12 cellular contexts compared by ENCODE assay signal in genomic region chr2:19574788-19575260, GRCh38.
DNase-seq lines count a peak whose midpoint lies in the region; ATAC-seq, FAIRE-seq and TF ChIP-seq lines count a peak whose summit lies in the region.
"Had no signal": no experiment of that assay in that cellular context is flagged by ENCODE, and none has a peak within 500 bp of the region (broad histone marks: within the 10 kb centered on the region; RNA-seq: fewer than 3 reads in every experiment).

No MANE protein-coding gene starts in this region.

- H4K20me1 ChIP-seq in endothelial cell of umbilical vein (replicated peaks; ENCODE audit: control insufficient read depth, extremely low read depth, insufficient read depth, low read length), result no peaks in the 10 kb centered on the region

- no peak overlapping the region for H2AFZ ChIP-seq in endothelial cell of umbilical vein (ENCODE audit: low read depth, low read length)

- H3K4me3 ChIP-seq in AG09309 (ENCODE audit: control insufficient read depth, low read depth, low read length) (no peak overlapping the region), endothelial cell of umbilical vein (replicated peaks in 1 of 3; ENCODE audit: insufficient read depth in 1 of 3, low read depth in 1 of 3, low read length in 3 of 3) (no peak overlapping the region), mucosa of descending colon (no peak overlapping the region)
- no peak overlapping the region for H3K4me3 ChIP-seq in CD8-positive, alpha-beta T cell (ENCODE audit: low read depth, low read length)

- CTCF ChIA-PET in endothelial cell of umbilical vein (lab: Charles Lee), result no interaction called here
- CTCF ChIA-PET in CD8-positive, alpha-beta T cell (lab: Charles Lee), result no interaction called here

- H3K36me3 ChIP-seq in endothelial cell of umbilical vein (ENCODE audit: control insufficient read depth in 2 of 2, extremely low read depth in 1 of 2, insufficient read depth in 2 of 2, low read length in 2 of 2) (no peaks in the 10 kb centered on the region), mucosa of descending colon (ENCODE audit: low read depth) (no peaks in the 10 kb centered on the region)
- no peaks in the 10 kb centered on the region for H3K36me3 ChIP-seq in CD8-positive, alpha-beta T cell (ENCODE audit: insufficient read depth, low read length)
- H3K36me3 ChIP-seq: neutrophil had no signal

- BruUV-seq in endothelial cell of umbilical vein (replicated peaks; lab: Mats Ljungman, UMichigan), result no TSS peak

- no peak overlapping the region for H3K9ac ChIP-seq in endothelial cell of umbilical vein (replicated peaks; ENCODE audit: extremely low read depth, insufficient read depth, low read length)

- POLR2A ChIA-PET in endothelial cell of umbilical vein (lab: Charles Lee), result no interaction called here
- POLR2A ChIA-PET in CD8-positive, alpha-beta T cell (lab: Charles Lee), result no interaction called here

- peaks cover 6% of the 10 kb centered on the region for H3K4me1 ChIP-seq in endothelial cell of umbilical vein (ENCODE audit: control insufficient read depth, extremely low read depth, insufficient read depth, low read length)
- H3K4me1 ChIP-seq in mucosa of descending colon (ENCODE audit: low read depth), result peaks cover 9% of the 10 kb centered on the region
- H3K4me1 ChIP-seq in CD8-positive, alpha-beta T cell (ENCODE audit: insufficient read depth, low read length), result no peaks in the 10 kb centered on the region

- no peak overlapping the region for H3K4me3 Mint-ChIP-seq in CD8-positive, alpha-beta T cell
- H3K4me3 Mint-ChIP-seq: activated T-helper 17 cell treated with anti-CD3 and anti-CD28 coated beads, Interleukin-2, amount 50 U/mL, for 72 hours; CD4-positive, alpha-beta T cell had no signal

- H3K9me1 ChIP-seq in endothelial cell of umbilical vein (replicated peaks; ENCODE audit: control insufficient read depth, extremely low read depth, insufficient read depth, low read length), result no peaks in the 10 kb centered on the region

- no peak overlapping the region for H3K4me2 ChIP-seq in endothelial cell of umbilical vein (ENCODE audit: insufficient read depth, low read length)

- H3K9me3 Mint-ChIP-seq in CD8-positive, alpha-beta T cell, result no peaks in the 10 kb centered on the region
- H3K9me3 Mint-ChIP-seq: activated T-helper 17 cell treated with anti-CD3 and anti-CD28 coated beads, Interleukin-2, amount 50 U/mL, for 72 hours; CD4-positive, alpha-beta T cell had no signal

- no peaks in the 10 kb centered on the region for H3K36me3 Mint-ChIP-seq in CD8-positive, alpha-beta T cell

- H3K27me3 ChIP-seq in endothelial cell of umbilical vein (ENCODE audit: control insufficient read depth in 2 of 2, insufficient read depth in 2 of 2, low read length in 2 of 2), result no peaks in the 10 kb centered on the region
- no peaks in the 10 kb centered on the region for H3K27me3 ChIP-seq in CD8-positive, alpha-beta T cell (ENCODE audit: insufficient read depth, low read length)
- H3K27me3 ChIP-seq: neutrophil had no signal

- no peak for TF ChIP-seq POLR2A in endothelial cell of umbilical vein (IDR thresholded peaks at IDR 0.05; ENCODE audit: low read depth, low read length)

- no peaks in the 10 kb centered on the region for H3K9me3 ChIP-seq in endothelial cell of umbilical vein (replicated peaks; ENCODE audit: control insufficient read depth, insufficient read depth, low read length)
- no peaks in the 10 kb centered on the region for H3K9me3 ChIP-seq in mucosa of descending colon
- H3K9me3 ChIP-seq in CD8-positive, alpha-beta T cell (ENCODE audit: low read length), result no peaks in the 10 kb centered on the region
- H3K9me3 ChIP-seq: neutrophil had no signal

- no peak for FAIRE-seq in endothelial cell of umbilical vein (lab: Jason Lieb, UNC)

- ATAC-seq in mucosa of descending colon, result peak; percentile 82
- no peak for ATAC-seq in CD8-positive, alpha-beta T cell
- ATAC-seq in GM21447 (IDR thresholded peaks at IDR 0.05; ENCODE audit: unreplicated experiment), result no peak
- ATAC-seq: activated T-helper 17 cell treated with anti-CD3 and anti-CD28 coated beads, Interleukin-2, amount 50 U/mL, for 72 hours had no signal

- H3K27ac Mint-ChIP-seq in CD8-positive, alpha-beta T cell, result no peak overlapping the region
- H3K27ac Mint-ChIP-seq: activated T-helper 17 cell treated with anti-CD3 and anti-CD28 coated beads, Interleukin-2, amount 50 U/mL, for 72 hours; CD4-positive, alpha-beta T cell had no signal

- TF ChIP-seq CTCF in AG09309 (IDR thresholded peaks at IDR 0.05; ENCODE audit: control insufficient read depth, insufficient read depth, low read depth, low read length, missing control alignments) (no peak), endothelial cell of umbilical vein (IDR thresholded peaks at IDR 0.05; ENCODE audit: extremely low read depth in 1 of 2, insufficient read depth in 1 of 2, low read depth in 1 of 2, low read length in 2 of 2) (no peak), mucosa of descending colon (IDR thresholded peaks at IDR 0.05) (no peak)
- no peak for TF ChIP-seq CTCF in CD8-positive, alpha-beta T cell (IDR thresholded peaks at IDR 0.05)

- DNase-seq in AG09309 (ENCODE audit: low read depth) (peak; percentile 66), NCI-H146 (lab: John Stamatoyannopoulos, UW) (peak; percentile 84), endothelial cell of umbilical vein (ENCODE audit: low read depth, low spot score) (peak; percentile 46), mucosa of descending colon (peak; percentile 49 to 56 (median 49)), putamen (ENCODE audit: low spot score) (no peak)
- DNase-seq in CD8-positive, alpha-beta T cell, result no peak
- DNase-seq in stimulated activated naive CD4-positive, alpha-beta T cell treated with Interleukin-2 at 50 U/mL for 16 hours (lab: John Stamatoyannopoulos, UW), result no peak
- DNase-seq: CD4-positive, alpha-beta T cell; T1000 had no signal

- H3K4me1 Mint-ChIP-seq in CD8-positive, alpha-beta T cell (ENCODE audit: low read depth), result no peaks in the 10 kb centered on the region
- H3K4me1 Mint-ChIP-seq: activated T-helper 17 cell treated with anti-CD3 and anti-CD28 coated beads, Interleukin-2, amount 50 U/mL, for 72 hours had no signal

- dilution Hi-C loops in endothelial cell of umbilical vein (cut with MboI; ENCODE audit: extremely low pct_ligation_motif_present, low sequenced_read_pairs), result no loop called here

- H3K27me3 Mint-ChIP-seq in CD8-positive, alpha-beta T cell (ENCODE audit: low read depth), result peaks cover 29% of the 10 kb centered on the region

- intact Hi-C loops in endothelial cell of umbilical vein (cut with micrococcal nuclease) (loop anchor here (10.0 kb wide), 1 partner anchor 170 kb away; no protein-coding TSS in a partner anchor), mucosa of descending colon (cut with DNase I, micrococcal nuclease) (no loop called here)
- intact Hi-C loops in CD8-positive, alpha-beta T cell (cut with DNase I, micrococcal nuclease), result no loop called here

- H3K27ac ChIP-seq in endothelial cell of umbilical vein (ENCODE audit: insufficient read depth, low read depth, low read length), result no peak overlapping the region
- no peak overlapping the region for H3K27ac ChIP-seq in CD8-positive, alpha-beta T cell (ENCODE audit: low read depth, low read length)
- H3K27ac ChIP-seq: neutrophil had no signal

- no peaks in the 10 kb centered on the region for H3K79me2 ChIP-seq in endothelial cell of umbilical vein (ENCODE audit: control insufficient read depth, insufficient read depth, low read length)

TF ChIP-seq in endothelial cell of umbilical vein, 7 proteins besides CTCF, POLR2A, EP300 and RAD21:
- TF ChIP-seq MAX (IDR thresholded peaks at IDR 0.05; ENCODE audit: insufficient read depth, insufficient read length), result no peak
- TF ChIP-seq JUN (IDR thresholded peaks at IDR 0.05; ENCODE audit: borderline replicate concordance, insufficient read depth, insufficient read length, low read depth), result no peak
- TF ChIP-seq POLR2AphosphoS5 (IDR thresholded peaks at IDR 0.05; ENCODE audit: insufficient read depth, low read depth, low read length), result no peak
- TF ChIP-seq MYC (IDR thresholded peaks at IDR 0.05; ENCODE audit: low read depth, low read length), result no peak
- no peak for TF ChIP-seq FOS (IDR thresholded peaks at IDR 0.05; ENCODE audit: borderline replicate concordance, insufficient read depth, low read length)

Comparison
In these comparisons a context has a peak if more than half of its experiments do, and no peak if none do; other contexts are left out.
1. DNase-seq: peak in AG09309 (single experiment), NCI-H146 (single experiment), endothelial cell of umbilical vein (single experiment) and mucosa of descending colon (3 of 3); none in putamen (single experiment), CD8-positive, alpha-beta T cell (0 of 7) and stimulated activated naive CD4-positive, alpha-beta T cell treated with Interleukin-2 at 50 U/mL for 16 hours (single experiment).